In the genomic region with DNA sequence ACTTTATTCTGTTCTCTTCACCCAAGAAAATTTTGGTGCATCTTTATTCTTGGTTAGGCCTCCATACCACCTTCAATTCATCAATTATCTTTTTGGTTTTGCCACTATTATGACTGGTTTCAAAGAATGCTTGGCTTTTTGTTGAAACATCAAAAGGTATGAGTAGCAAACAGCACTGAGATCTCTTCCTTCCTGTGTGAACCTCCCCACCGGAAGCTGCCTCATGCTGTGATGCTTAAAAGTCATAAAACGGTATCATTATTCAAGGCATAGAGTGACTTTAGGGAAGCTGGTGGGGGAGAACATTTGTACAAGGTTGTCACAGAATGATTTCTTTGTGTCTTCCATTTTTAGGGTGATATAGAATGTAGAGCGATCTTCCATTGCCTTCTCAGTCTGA, we compare ENCODE assay signal across 12 cellular contexts.
DNase-seq lines count a peak whose midpoint lies in the region; ATAC-seq and TF ChIP-seq lines count a peak whose summit lies in the region.
"Had no signal": no experiment of that assay in that cellular context is flagged by ENCODE, and none has a peak within 500 bp of the region (broad histone marks: within the 10 kb centered on the region; RNA-seq: fewer than 3 reads in every experiment).

No MANE protein-coding gene starts in this region.

- peak overlapping the region; percentile 90 to 99 (median 92) for H3K27ac Mint-ChIP-seq in CD4-positive, alpha-beta memory T cell
- peak overlapping the region; percentile 99 for H3K27ac Mint-ChIP-seq in T-helper 17 cell

- peaks cover 15 to 18% of the 10 kb centered on the region in 2 donors for H3K36me3 Mint-ChIP-seq in CD4-positive, alpha-beta memory T cell
- H3K36me3 Mint-ChIP-seq in T-helper 17 cell (ENCODE audit: low read depth) = peaks cover 2% of the 10 kb centered on the region

- H3K9me3 Mint-ChIP-seq in CD4-positive, alpha-beta memory T cell = peaks cover 0 to 3% (median 0%) of the 10 kb centered on the region in 8 donors

- POLR2A ChIA-PET in CD4-positive, alpha-beta memory T cell (lab: Charles Lee; ENCODE audit: partially characterized antibody) = interaction anchor here (0.6 to 8.6 kb wide), 13 partner anchors 10 to 142 kb away, joined by 3 to 87 read pairs (median 5); partner anchors contain the start of gene IQGAP2

- H3K4me1 ChIP-seq in CD4-positive, alpha-beta memory T cell (ENCODE audit: insufficient read depth, low read length) = peaks cover 90% of the 10 kb centered on the region
- H3K4me1 ChIP-seq in tibial artery = no peaks in the 10 kb centered on the region

- no peaks in the 10 kb centered on the region for H3K27me3 Mint-ChIP-seq in CD4-positive, alpha-beta memory T cell
- no peaks in the 10 kb centered on the region for H3K27me3 Mint-ChIP-seq in T-helper 17 cell

- peak overlapping the region; percentile 23 for H3K27ac ChIP-seq in CD4-positive, alpha-beta memory T cell (ENCODE audit: low read depth, low read length)
- H3K27ac ChIP-seq in tibial artery = no peak overlapping the region
- H3K27ac ChIP-seq: parathyroid adenoma had no signal

- intact Hi-C loops in CD4-positive, alpha-beta memory T cell (cut with micrococcal nuclease) = loop anchor here (1.0 to 5.0 kb wide), 3 partner anchors 69 to 146 kb away; no protein-coding TSS in a partner anchor
- intact Hi-C loops in tibial artery (cut with DNase I; ENCODE audit: low total_unique reads) = no loop called here

- no peak overlapping the region for H3K4me3 ChIP-seq in CD4-positive, alpha-beta memory T cell (ENCODE audit: low read length in 2 of 2)
- no peak overlapping the region for H3K4me3 ChIP-seq in MG63
- no peak overlapping the region for H3K4me3 ChIP-seq in tibial artery

- peak; percentile 77 to 89 (median 81) for DNase-seq in CD4-positive, alpha-beta memory T cell
- DNase-seq in T-helper 17 cell = peak in 2 of 3 donors; percentile 27 to 37
- DNase-seq in activated effector memory CD4-positive, alpha-beta T cell treated with anti-CD3 and anti-CD28 coated beads, Interleukin-2, amount 50 U/mL, for 16 hours = peak; percentile 88
- DNase-seq in stimulated activated CD4-positive, alpha-beta T cell treated with anti-CD3 and anti-CD28 coated beads, Interleukin-2, amount 100 ng/mL, for 48 hours = peak; percentile 30 to 33
- no peak for DNase-seq in MG63
- DNase-seq in tibial artery = no peak
- DNase-seq in cerebellar nuclear complex (lab: John Stamatoyannopoulos, UW) = no peak
- DNase-seq: COR-L47, dermis blood vessel endothelial cell, NCI-H187 treated with DMSO at 0.1 percent for 48 hours had no signal

- no peaks in the 10 kb centered on the region for H3K9me3 ChIP-seq in CD4-positive, alpha-beta memory T cell (ENCODE audit: control insufficient read depth in 1 of 2, low read length in 2 of 2)
- H3K9me3 ChIP-seq in T-helper 17 cell (ENCODE audit: control insufficient read depth, low read length, poor library complexity, severe bottlenecking) = no peaks in the 10 kb centered on the region
- H3K9me3 ChIP-seq in MG63 = no peaks in the 10 kb centered on the region
- no peaks in the 10 kb centered on the region for H3K9me3 ChIP-seq in tibial artery

- H3K36me3 ChIP-seq in CD4-positive, alpha-beta memory T cell (ENCODE audit: insufficient read depth, low read length) = no peaks in the 10 kb centered on the region
- H3K36me3 ChIP-seq in MG63 (no peaks in the 10 kb centered on the region), tibial artery (no peaks in the 10 kb centered on the region)

- ATAC-seq in T-helper 17 cell (peak; percentile 93), GM18868 (IDR thresholded peaks at IDR 0.05; ENCODE audit: unreplicated experiment) (no peak)

- no peak for TF ChIP-seq CTCF in tibial artery (IDR thresholded peaks at IDR 0.05)

- peaks cover 59 to 91% (median 77%) of the 10 kb centered on the region in 4 donors for H3K4me1 Mint-ChIP-seq in CD4-positive, alpha-beta memory T cell
- H3K4me1 Mint-ChIP-seq in T-helper 17 cell = peaks cover 51% of the 10 kb centered on the region

- peak overlapping the region; percentile 42 to 76 (median 58) for H3K4me3 Mint-ChIP-seq in CD4-positive, alpha-beta memory T cell
- peak overlapping the region; percentile 70 for H3K4me3 Mint-ChIP-seq in T-helper 17 cell

- H3K27me3 ChIP-seq in CD4-positive, alpha-beta memory T cell (ENCODE audit: insufficient read depth, low read length) = no peaks in the 10 kb centered on the region
- H3K27me3 ChIP-seq in MG63 (no peaks in the 10 kb centered on the region), tibial artery (no peaks in the 10 kb centered on the region)

- CTCF ChIA-PET in CD4-positive, alpha-beta memory T cell (lab: Charles Lee; ENCODE audit: partially characterized antibody) = interaction anchor here (0.6 to 3.8 kb wide), 9 partner anchors 14 to 147 kb away, joined by 3 to 22 read pairs (median 4); partner anchors contain the start of gene IQGAP2

Comparison
In these comparisons a context has a peak if more than half of its experiments do, and no peak if none do; other contexts are left out.
1. DNase-seq: peak in CD4-positive, alpha-beta memory T cell (5 of 5), T-helper 17 cell (2 of 3), activated effector memory CD4-positive, alpha-beta T cell treated with anti-CD3 and anti-CD28 coated beads, Interleukin-2, amount 50 U/mL, for 16 hours (single experiment) and stimulated activated CD4-positive, alpha-beta T cell treated with anti-CD3 and anti-CD28 coated beads, Interleukin-2, amount 100 ng/mL, for 48 hours (2 of 2); none in MG63 (single experiment), tibial artery (0 of 2) and cerebellar nuclear complex (0 of 2).